In genomic region chr2:120912101-120912985, GRCh38 we compare ENCODE assay signal across 10 cellular contexts.
A peak's percentile ranks its signal among the peaks of the same experiment; 100 is the strongest.
DNase-seq lines count a peak whose midpoint lies in the region; ATAC-seq, FAIRE-seq and TF ChIP-seq lines count a peak whose summit lies in the region.
"Had no signal": no experiment of that assay in that cellular context is flagged by ENCODE, and none has a peak within 500 bp of the region (broad histone marks: within the 10 kb centered on the region; RNA-seq: fewer than 3 reads in every experiment).

No MANE protein-coding gene starts in this region.

- FAIRE-seq in HTR-8/SVneo (lab: Jason Lieb, UNC) (peak; percentile 33), endometrium (lab: Jason Lieb, UNC) (peak; percentile 77)

- DNase-seq in HTR-8/SVneo (ENCODE audit: insufficient read length, low spot score) (no peak), lower lobe of right lung (peak; percentile 82), tibial nerve (ENCODE audit: low spot score in 2 of 2) (peak; percentile 66 to 71), pons (ENCODE audit: low spot score) (no peak), D341Med (ENCODE audit: low spot score) (no peak), NK-92 (lab: John Stamatoyannopoulos, UW; ENCODE audit: unreplicated experiment) (no peak)
- DNase-seq: activated CD8-positive, alpha-beta memory T cell treated with anti-CD3 and anti-CD28 coated beads, Interleukin-2, amount 50 U/mL, for 4 hours; NCI-H187 treated with DMSO at 0.1 percent for 48 hours had no signal

- peak; percentile 48 to 76 for TF ChIP-seq EP300 in tibial nerve (IDR thresholded peaks at IDR 0.05)

- peak overlapping the region; percentile 31 for H3K27ac ChIP-seq in lower lobe of right lung
- H3K27ac ChIP-seq in tibial nerve, result peak overlapping the region; percentile 72 to 88 (median 76)

- H3K36me3 ChIP-seq in lower lobe of right lung (no peaks in the 10 kb centered on the region), tibial nerve (no peaks in the 10 kb centered on the region)

- WGBS in tibial nerve, 2 donors, result 39 to 40% methylated on average over 29 of the region's 29 CpGs

- H3K4me3 ChIP-seq in lower lobe of right lung (no peak overlapping the region), tibial nerve (peak overlapping the region in 2 of 4 donors; percentile 0 to 31)

- TF ChIP-seq CTCF in lower lobe of right lung (IDR thresholded peaks at IDR 0.05) (no peak), tibial nerve (IDR thresholded peaks at IDR 0.05) (peak in 1 of 5 experiments; percentile 21)

- intact Hi-C loops in lower lobe of right lung (cut with DNase I), result no loop called here

- H3K9me3 ChIP-seq in lower lobe of right lung (no peaks in the 10 kb centered on the region), tibial nerve (no peaks in the 10 kb centered on the region)

- TF ChIP-seq POLR2A in tibial nerve (IDR thresholded peaks at IDR 0.05), result no peak

- no peaks in the 10 kb centered on the region for H3K27me3 ChIP-seq in lower lobe of right lung (ENCODE audit: low read depth)
- no peaks in the 10 kb centered on the region for H3K27me3 ChIP-seq in tibial nerve

- peaks cover 41% of the 10 kb centered on the region for H3K4me1 ChIP-seq in lower lobe of right lung
- H3K4me1 ChIP-seq in tibial nerve, result peaks cover 0 to 67% (median 42%) of the 10 kb centered on the region in 4 donors

- ATAC-seq in lower lobe of right lung (peak; percentile 62 to 81), GM21786 (IDR thresholded peaks at IDR 0.05; ENCODE audit: unreplicated experiment) (no peak)

Comparison
In these comparisons a context has a peak if more than half of its experiments do, and no peak if none do; other contexts are left out.
1. DNase-seq: peak in lower lobe of right lung (single experiment) and tibial nerve (2 of 2); none in HTR-8/SVneo (single experiment), pons (single experiment), D341Med (single experiment) and NK-92 (single experiment).